In the genomic region with DNA sequence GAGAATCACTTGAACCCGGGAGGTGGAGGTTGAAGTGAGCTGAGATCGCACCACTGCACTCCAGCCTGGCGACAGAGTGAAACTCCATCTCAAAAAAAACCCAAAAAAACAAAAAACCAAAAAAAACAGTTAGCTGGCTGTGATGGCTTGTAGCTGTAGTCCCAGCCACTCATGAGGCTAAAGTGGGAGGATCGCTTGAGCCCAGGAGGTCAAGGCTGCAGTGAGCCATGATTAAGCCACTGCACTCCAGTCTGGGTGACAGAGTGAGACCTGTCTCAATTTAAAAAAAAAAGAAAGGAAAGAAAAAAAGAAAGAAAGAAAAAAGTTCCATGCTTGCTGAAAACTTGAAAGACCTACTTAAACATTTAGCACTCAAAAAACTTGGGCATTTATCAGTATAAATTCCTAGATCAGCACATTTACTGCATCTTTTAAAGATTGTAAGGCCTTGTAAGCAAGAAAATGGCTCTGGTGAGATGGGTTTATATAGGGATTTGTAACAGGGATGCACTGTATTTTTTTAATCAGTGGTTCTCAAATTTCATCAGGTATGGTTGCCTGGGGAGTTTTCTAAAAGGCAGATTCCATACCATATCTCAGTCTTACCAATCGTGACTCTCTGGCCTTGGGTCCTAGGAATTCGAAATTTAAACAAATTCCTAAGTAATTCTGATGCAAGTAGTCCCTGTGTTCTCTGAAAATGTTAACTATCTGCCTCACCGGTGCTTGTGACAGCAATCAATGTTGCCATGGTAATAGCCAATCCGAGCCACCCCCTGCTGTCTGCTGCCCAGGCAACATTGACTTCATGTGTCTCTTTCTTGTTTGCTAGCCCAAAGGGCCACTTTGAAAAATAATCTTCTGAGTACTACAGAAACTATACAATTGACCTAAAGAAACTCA, we compare ENCODE assay signal across 16 cellular contexts. TPM values are rescaled to one million over a fixed set of nuclear protein-coding genes. Genes with fewer than 3 reads are reported as not detected.
DNase-seq lines count a peak whose midpoint lies in the region; ATAC-seq and TF ChIP-seq lines count a peak whose summit lies in the region.
"Had no signal": no experiment of that assay in that cellular context is flagged by ENCODE, and none has a peak within 500 bp of the region (broad histone marks: within the 10 kb centered on the region; RNA-seq: fewer than 3 reads in every experiment).

No MANE protein-coding gene starts in this region.

- peak overlapping the region; percentile 17 for H3K4me3 Mint-ChIP-seq in progenitor cell of endocrine pancreas (ENCODE audit: low read depth)
- no peak overlapping the region for H3K4me3 Mint-ChIP-seq in effector memory CD8-positive, alpha-beta T cell
- H3K4me3 Mint-ChIP-seq: CD8-positive, alpha-beta T cell had no signal

- ATAC-seq in HG02973 (IDR thresholded peaks at IDR 0.05; ENCODE audit: unreplicated experiment), result no peak
- no peak for ATAC-seq in effector memory CD8-positive, alpha-beta T cell (replicated peaks)
- ATAC-seq: body of pancreas; CD8-positive, alpha-beta T cell; foreskin keratinocyte had no signal

- peaks cover 48% of the 10 kb centered on the region for H3K4me1 Mint-ChIP-seq in progenitor cell of endocrine pancreas (ENCODE audit: low read depth)
- no peaks in the 10 kb centered on the region for H3K4me1 Mint-ChIP-seq in effector memory CD8-positive, alpha-beta T cell (ENCODE audit: low read depth in 2 of 2)

- DNase-seq in HEK293T (ENCODE audit: extremely low spot score), result peak; percentile 48
- peak; percentile 1 for DNase-seq in NCI-H774 (lab: John Stamatoyannopoulos, UW)
- peak; percentile 95 for DNase-seq in iPS DF 19.7 (ENCODE audit: low read depth, low spot score)
- DNase-seq in progenitor cell of endocrine pancreas (ENCODE audit: low spot score, unreplicated experiment), result peak; percentile 17
- DNase-seq in activated CD4-positive, alpha-beta T cell treated with anti-CD3 and anti-CD28 coated beads for 1 hour, result no peak
- no peak for DNase-seq in effector memory CD8-positive, alpha-beta T cell
- DNase-seq: activated effector memory CD4-positive, alpha-beta T cell treated with Interleukin-2 at 50 U/mL for 16 hours; CD8-positive, alpha-beta T cell; effector CD8-positive, alpha-beta T cell; foreskin keratinocyte; MM.1S; NCI-H226; OCI-M1; stimulated activated CD4-positive, alpha-beta T cell treated with anti-CD3 and anti-CD28 coated beads, Interleukin-2, amount 100 ng/mL, for 48 hours had no signal

- H3K27me3 Mint-ChIP-seq in progenitor cell of endocrine pancreas, result peaks cover 2% of the 10 kb centered on the region
- peaks cover 15 to 17% of the 10 kb centered on the region in 2 donors for H3K27me3 Mint-ChIP-seq in effector memory CD8-positive, alpha-beta T cell

- no peak for TF ChIP-seq CTCF in progenitor cell of endocrine pancreas (IDR thresholded peaks at IDR 0.05; ENCODE audit: unreplicated experiment)

- H3K36me3 Mint-ChIP-seq in progenitor cell of endocrine pancreas (ENCODE audit: insufficient read depth), result no peaks in the 10 kb centered on the region
- H3K36me3 Mint-ChIP-seq in effector memory CD8-positive, alpha-beta T cell (ENCODE audit: insufficient read depth), result no peaks in the 10 kb centered on the region
- H3K36me3 Mint-ChIP-seq: CD8-positive, alpha-beta T cell had no signal

- CTCF ChIA-PET in HEK293T (lab: Yijun Ruan, JAX), result no interaction called here

- no peaks in the 10 kb centered on the region for H3K9me3 Mint-ChIP-seq in progenitor cell of endocrine pancreas (ENCODE audit: low read depth)
- H3K9me3 Mint-ChIP-seq in effector memory CD8-positive, alpha-beta T cell, result no peaks in the 10 kb centered on the region
- H3K9me3 Mint-ChIP-seq: CD8-positive, alpha-beta T cell had no signal

- POLR2A ChIA-PET in HEK293T (lab: Yijun Ruan, JAX), result interaction anchor here (1.2 kb wide), 1 partner anchor 11 kb away, joined by 4 read pairs; a partner anchor contains a TSS

- peak overlapping the region; percentile 94 for H3K27ac Mint-ChIP-seq in progenitor cell of endocrine pancreas
- no peak overlapping the region for H3K27ac Mint-ChIP-seq in effector memory CD8-positive, alpha-beta T cell
- H3K27ac Mint-ChIP-seq: CD8-positive, alpha-beta T cell had no signal

TF ChIP-seq in HEK293T, 16 proteins besides CTCF, POLR2A, EP300 and RAD21:
- no peak for TF ChIP-seq NFRKB (IDR thresholded peaks at IDR 0.05)
- TF ChIP-seq, protein P1, sequence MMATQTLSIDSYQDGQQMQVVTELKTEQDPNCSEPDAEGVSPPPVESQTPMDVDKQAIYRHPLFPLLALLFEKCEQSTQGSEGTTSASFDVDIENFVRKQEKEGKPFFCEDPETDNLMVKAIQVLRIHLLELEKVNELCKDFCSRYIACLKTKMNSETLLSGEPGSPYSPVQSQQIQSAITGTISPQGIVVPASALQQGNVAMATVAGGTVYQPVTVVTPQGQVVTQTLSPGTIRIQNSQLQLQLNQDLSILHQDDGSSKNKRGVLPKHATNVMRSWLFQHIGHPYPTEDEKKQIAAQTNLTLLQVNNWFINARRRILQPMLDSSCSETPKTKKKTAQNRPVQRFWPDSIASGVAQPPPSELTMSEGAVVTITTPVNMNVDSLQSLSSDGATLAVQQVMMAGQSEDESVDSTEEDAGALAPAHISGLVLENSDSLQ (IDR thresholded peaks at IDR 0.05), result peak; percentile 34; the same call in 1 of the 2 replicates

RNA-seq across cellular contexts. Expression of a gene that starts 11.5 kb away (rescaled TPM):
- total RNA-seq in progenitor cell of endocrine pancreas, result 131 and 135 TPM in 2 replicates

RNA-seq across cellular contexts. Expression of a gene that starts 41.1 kb away (rescaled TPM):
- not detected in 2 replicates for total RNA-seq in progenitor cell of endocrine pancreas
- total RNA-seq: body of pancreas; CD8-positive, alpha-beta T cell; foreskin keratinocyte had no signal

Comparison
In these comparisons a context has a peak if more than half of its experiments do, and no peak if none do; other contexts are left out.
1. DNase-seq: peak in HEK293T (single experiment), NCI-H774 (single experiment), iPS DF 19.7 (single experiment) and progenitor cell of endocrine pancreas (single experiment); none in activated CD4-positive, alpha-beta T cell treated with anti-CD3 and anti-CD28 coated beads for 1 hour (single experiment) and effector memory CD8-positive, alpha-beta T cell (0 of 3).